9 cellular contexts compared by ENCODE assay signal in the genomic region with DNA sequence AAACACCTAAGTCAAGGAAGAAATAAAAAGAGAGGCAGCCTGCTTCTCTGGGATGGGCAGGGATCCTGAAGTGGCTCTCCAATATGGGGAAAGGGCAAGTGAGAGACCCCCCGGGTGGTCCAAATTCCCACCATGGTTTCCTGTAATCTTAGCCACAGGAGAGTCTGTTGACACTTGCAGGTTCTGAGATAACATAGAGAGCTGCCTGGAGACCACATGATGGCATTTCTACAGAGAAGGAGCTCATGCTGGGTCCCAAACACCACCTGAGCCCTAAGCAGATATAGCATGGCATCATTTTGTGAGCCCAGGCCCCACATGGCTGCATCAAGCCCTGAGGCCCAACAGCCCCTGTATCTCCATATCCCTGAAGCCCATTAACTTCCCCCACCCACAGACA. TPM values are rescaled to one million over a fixed set of nuclear protein-coding genes. Genes with fewer than 3 reads are reported as not detected.
"Had no signal": no experiment of that assay in that cellular context is flagged by ENCODE, and none has a peak within 500 bp of the region (broad histone marks: within the 10 kb centered on the region; RNA-seq: fewer than 3 reads in every experiment).

No MANE protein-coding gene starts in this region.

- FAIRE-seq: HepG2, HTR-8/SVneo, K562 had no signal

- ATAC-seq: HepG2, K562 had no signal

- H3K4me1 Mint-ChIP-seq: IgD-negative memory B cell had no signal

- H3K4me3 ChIP-seq: K562 had no signal

- H3K27ac ChIP-seq: HL-60 had no signal

- H3K27ac Mint-ChIP-seq: IgD-negative memory B cell had no signal

- DNase-seq: IMR-90, KBM-7 had no signal

- H3K36me3 Mint-ChIP-seq: IgD-negative memory B cell had no signal

RNA-seq across cellular contexts. Expression of gene PABPC1L2B, which starts 26.1 kb away (rescaled TPM):
- total RNA-seq: HepG2, HT-29, HT1080, IMR-90, K562 had no signal
- polyA plus RNA-seq: HepG2, IgD-negative memory B cell, IMR-90, K562 had no signal

RNA-seq across cellular contexts. Expression of gene PABPC1L2A, which starts 50.4 kb away (rescaled TPM):
- total RNA-seq: HepG2, HT-29, HT1080, IMR-90, K562 had no signal
- polyA plus RNA-seq: HepG2, IgD-negative memory B cell, IMR-90, K562 had no signal
